Comparison of ENCODE assay signal across 27 cellular contexts in the genomic region with DNA sequence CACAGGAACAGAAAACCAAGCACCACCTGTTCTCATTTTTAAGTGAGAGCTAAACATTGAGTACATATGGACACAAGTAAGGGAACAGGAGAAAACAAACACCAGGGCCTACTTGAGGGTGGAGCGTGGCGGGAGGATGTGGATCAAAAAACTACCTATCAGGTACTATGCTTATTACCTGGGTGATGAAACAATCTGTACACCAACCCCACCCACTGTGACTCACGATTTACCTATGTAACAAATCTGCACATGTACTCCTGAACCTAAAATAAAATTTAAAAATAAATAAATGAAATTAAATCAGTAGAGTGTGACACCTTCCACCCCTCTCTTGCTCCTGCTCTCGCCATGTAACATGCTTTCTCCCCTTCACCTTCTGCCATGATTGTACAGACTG.
"Had no signal": no experiment of that assay in that cellular context is flagged by ENCODE, and none has a peak within 500 bp of the region (broad histone marks: within the 10 kb centered on the region; RNA-seq: fewer than 3 reads in every experiment).

No MANE protein-coding gene starts in this region.

- H3K9me3 ChIP-seq: adrenal gland, breast epithelium, SJSA1 had no signal

- ATAC-seq: activated CD4-positive, CD25-positive, alpha-beta regulatory T cell treated with anti-CD3 and anti-CD28 coated beads, Interleukin-2, amount 50 U/mL, for 24 hours; activated CD8-positive, alpha-beta T cell treated with anti-CD3 and anti-CD28 coated beads, Interleukin-2, amount 10 ng/mL, durations not matched to agents 7 days and 5 days; Panc1; SK-N-SH treated with all-trans-retinoic acid at 6 μM for 48 hours had no signal

- H3K27ac ChIP-seq: adrenal gland, breast epithelium, RWPE1, SJSA1 had no signal

- H3K4me1 ChIP-seq: adrenal gland, breast epithelium, SJSA1 had no signal

- DNase-seq: activated CD4-positive, alpha-beta T cell treated with anti-CD3 and anti-CD28 coated beads for 4 hours; activated CD8-positive, alpha-beta memory T cell treated with anti-CD3 and anti-CD28 coated beads, Interleukin-2, amount 50 U/mL, for 48 hours; activated CD8-positive, alpha-beta T cell treated with anti-CD3 and anti-CD28 coated beads, Interleukin-2, amount 10 ng/mL, durations not matched to agents 7 days and 5 days; activated naive CD4-positive, alpha-beta T cell treated with anti-CD3 and anti-CD28 coated beads, Interleukin-2, amount 50 U/mL, for 16 hours; activated naive CD8-positive, alpha-beta T cell treated with anti-CD3 and anti-CD28 coated beads, Interleukin-2, amount 10 ng/mL, durations not matched to agents 7 days and 5 days; activated T-cell treated with anti-CD3 and anti-CD28 coated beads, Interleukin-2, amount 50 U/mL, for 1 hour; adrenal gland; anterior cingulate cortex; central memory CD4-positive, alpha-beta T cell; Karpas-422; NCI-H1105 treated with DMSO at 0.1 percent for 48 hours; NCI-H1436 treated with DMSO at 0.1 percent for 48 hours; NCI-H187; NCI-H2081 treated with DMSO at 0.1 percent for 48 hours; NCI-H2171; NCI-H2227 treated with DMSO at 0.1 percent for 48 hours; NCI-H446 treated with DMSO at 0.1 percent for 48 hours; NCI-H524 treated with DMSO at 0.1 percent for 48 hours; NCI-H82; SHP77; SW 1271 had no signal

- H3K36me3 ChIP-seq: adrenal gland, breast epithelium, SJSA1 had no signal

- H3K4me3 ChIP-seq: adrenal gland, breast epithelium, SJSA1 had no signal

- H3K27me3 ChIP-seq: adrenal gland, breast epithelium, SJSA1 had no signal
